ENCODE assay signal across 8 cellular contexts in the genomic region with DNA sequence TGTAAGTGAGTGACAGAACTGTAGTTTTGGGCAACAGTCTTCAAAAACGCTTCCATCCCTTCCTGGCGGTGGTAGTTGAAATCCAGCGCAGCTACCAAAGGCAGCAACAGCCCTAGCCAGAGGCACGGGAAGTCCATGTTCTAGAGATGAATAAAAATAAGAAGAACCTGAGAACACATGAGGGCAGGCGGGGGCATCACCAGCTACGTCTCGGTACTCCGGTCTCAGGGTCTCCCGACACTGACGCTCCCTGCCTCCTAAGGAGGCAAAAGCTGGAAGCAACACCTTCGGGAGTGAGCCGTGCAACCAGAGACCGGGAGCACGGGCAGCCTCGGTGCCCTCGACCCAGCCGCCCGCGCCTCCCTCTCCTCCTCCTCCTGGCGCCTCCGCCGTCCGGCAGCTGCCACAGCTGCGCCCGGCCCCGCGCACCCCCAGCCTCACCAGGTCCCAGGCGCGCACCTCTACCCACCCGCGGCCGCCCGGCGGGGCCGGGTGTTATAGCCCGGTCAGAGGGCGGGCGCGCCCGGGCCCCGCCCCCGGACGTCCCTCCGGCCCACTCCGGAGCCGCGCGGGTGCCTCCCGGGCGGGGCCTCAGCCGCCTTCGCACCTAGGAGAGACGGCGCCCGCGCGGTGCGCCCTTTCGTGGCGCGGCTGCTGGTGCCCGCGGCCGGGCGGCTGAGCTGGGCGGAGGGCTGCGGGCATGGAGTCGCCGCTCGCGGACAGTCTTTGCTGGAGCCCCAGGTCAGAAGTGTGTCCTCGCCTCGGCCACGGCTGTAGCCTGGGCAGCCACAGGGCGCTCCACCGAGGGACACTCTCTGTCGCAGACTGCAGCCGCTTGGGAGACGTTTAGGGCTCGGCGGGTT. TPM values are rescaled to one million over a fixed set of nuclear protein-coding genes. Genes with fewer than 3 reads are reported as not detected.
DNase-seq lines count a peak whose midpoint lies in the region; ATAC-seq, FAIRE-seq and TF ChIP-seq lines count a peak whose summit lies in the region.

A gene (minus strand): TSS at position 471 of the 863 bp plus-strand sequence. CDS start 334 bp downstream, at position 137.

- H3K9me2 ChIP-seq in HCT116 (ENCODE audit: insufficient read depth): no peaks in the 10 kb centered on the region

- H3K36me3 ChIP-seq in HCT116 (ENCODE audit: control insufficient read depth in 1 of 2, insufficient read depth in 2 of 2, low read length in 2 of 2): no peaks in the 10 kb centered on the region

- peak within 1 kb of the TSS; percentile 42 to 56 for H3K4me3 ChIP-seq in HCT116 (replicated peaks in 1 of 2; ENCODE audit: low read depth in 1 of 2, low read length in 2 of 2)

- TF ChIP-seq POLR2A in GM12891 (IDR thresholded peaks at IDR 0.05; ENCODE audit: low read depth, low read length) (no peak), HCT116 (IDR thresholded peaks at IDR 0.05; ENCODE audit: borderline replicate concordance, extremely low read depth, insufficient read depth, insufficient read length) (no peak)

- H4K20me1 ChIP-seq in HCT116 (ENCODE audit: insufficient read depth): no peaks in the 10 kb centered on the region

- H2AFZ ChIP-seq in HCT116 (ENCODE audit: low read depth, low read length, poor library complexity, severe bottlenecking): no peak within 1 kb of the TSS

- peak; percentile 38 for FAIRE-seq in GM12891 (lab: Jason Lieb, UNC)

- CTCF ChIA-PET in HCT116 (lab: Charles Lee): interaction anchor here (0.8 kb wide), 1 partner anchor 322 kb away, joined by 3 read pairs; no protein-coding TSS in a partner anchor

- no peaks in the 10 kb centered on the region for H3K27me3 ChIP-seq in HCT116 (ENCODE audit: insufficient read depth, low read length)

- H3K27ac ChIP-seq in HCT116 (ENCODE audit: low read depth, low read length) (no peak within 1 kb of the TSS), caudate nucleus (ENCODE audit: low read depth, low read length) (peak within 1 kb of the TSS; percentile 80)

- H3K9ac ChIP-seq in HCT116 (ENCODE audit: low read length): peak within 1 kb of the TSS; percentile 40; the same call in 1 of the 2 replicates

- peak within 1 kb of the TSS; percentile 77 for H3K4me2 ChIP-seq in HCT116 (ENCODE audit: low read length)

- intact Hi-C loops in HCT116 (cut with micrococcal nuclease): no loop called here

- RAD21 ChIA-PET in HCT116 (lab: Charles Lee; ENCODE audit: low non-redundant PET in 1 of 2, low total read pairs in 2 of 2, uncharacterized antibody in 2 of 2, unreplicated experiment in 2 of 2): no interaction called here

- H3K79me2 ChIP-seq in HCT116 (ENCODE audit: insufficient read depth, low read length): no peaks in the 10 kb centered on the region

- no peaks in the 10 kb centered on the region for H3K9me3 ChIP-seq in HCT116 (ENCODE audit: control insufficient read depth in 1 of 2, insufficient read depth in 1 of 2, low read depth in 1 of 2, low read length in 2 of 2)

- no TSS peak for BruUV-seq in HCT116 (replicated peaks; lab: Mats Ljungman, UMichigan)

- H3K4me1 ChIP-seq in HCT116 (ENCODE audit: control insufficient read depth in 1 of 2, insufficient read depth in 2 of 2, low read length in 2 of 2): peaks cover 8 to 26% of the 10 kb centered on the region in 2 experiments; a peak in 3 of 4 replicates

- peak; percentile 97 for ATAC-seq in HCT116
- peak; percentile 97 to 100 for ATAC-seq in activated CD4-positive, CD25-positive, alpha-beta regulatory T cell treated with anti-CD3 and anti-CD28 coated beads, Interleukin-2, amount 50 U/mL, for 24 hours

- TF ChIP-seq CTCF in HCT116 (IDR thresholded peaks at IDR 0.05 in 2 of 3, conservative IDR thresholded peaks at IDR 0.05 in 1 of 3; ENCODE audit: borderline replicate concordance in 1 of 3, insufficient read depth in 1 of 3, low read depth in 2 of 3, low read length in 2 of 3): no peak

- TF ChIP-seq RAD21 in HCT116 (IDR thresholded peaks at IDR 0.05; ENCODE audit: low read depth): no peak

- peak; percentile 81 for DNase-seq in GM12891 (ENCODE audit: insufficient read length, low spot score)
- no peak for DNase-seq in HCT116 (ENCODE audit: low read depth, low spot score)
- peak; percentile 34 for DNase-seq in NCI-H1092 (lab: John Stamatoyannopoulos, UW)
- peak in 57 of 61 donors; percentile 12 to 81 (median 55) for DNase-seq in caudate nucleus (lab: John Stamatoyannopoulos, UW)
- peak; percentile 62 for DNase-seq in kidney glomerular epithelial cell (lab: John Stamatoyannopoulos, UW)
- DNase-seq in stimulated activated CD4-positive, alpha-beta T cell treated with anti-CD3 and anti-CD28 coated beads, Interleukin-15, amount 100 ng/mL, for 1 hour (ENCODE audit: low read depth in 1 of 2, low spot score in 1 of 2): peak; percentile 47 to 68
- no peak for DNase-seq in cerebellar nuclear complex (lab: John Stamatoyannopoulos, UW)

- POLR2A ChIA-PET in HCT116 (lab: Charles Lee): no interaction called here

TF ChIP-seq in GM12891, 5 proteins besides CTCF, POLR2A, EP300 and RAD21:
- TF ChIP-seq PAX5 (IDR thresholded peaks at IDR 0.05; ENCODE audit: insufficient read depth, low read length, severe bottlenecking) (no peak), SPI1 (IDR thresholded peaks at IDR 0.05; ENCODE audit: low read depth, low read length) (no peak), POLR2AphosphoS5 (IDR thresholded peaks at IDR 0.05; ENCODE audit: low read depth, low read length) (no peak)

TF ChIP-seq in HCT116, 20 proteins besides CTCF, POLR2A, EP300 and RAD21:
- 0 out of 2 replicates have a peak, but pooled peaks have one; percentile 45 for TF ChIP-seq CBX3 (IDR thresholded peaks at IDR 0.05; ENCODE audit: low read depth)
- TF ChIP-seq POLR2AphosphoS5 (IDR thresholded peaks at IDR 0.05; ENCODE audit: low read depth, low read length): peak; percentile 52; the same call in 1 of the 2 replicates
- TF ChIP-seq EZH2phosphoT487 (IDR thresholded peaks at IDR 0.05; ENCODE audit: borderline replicate concordance): no peak
- TF ChIP-seq, protein P1, sequence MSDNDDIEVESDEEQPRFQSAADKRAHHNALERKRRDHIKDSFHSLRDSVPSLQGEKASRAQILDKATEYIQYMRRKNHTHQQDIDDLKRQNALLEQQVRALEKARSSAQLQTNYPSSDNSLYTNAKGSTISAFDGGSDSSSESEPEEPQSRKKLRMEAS (IDR thresholded peaks at IDR 0.05): peak; percentile 87

RNA-seq across cellular contexts. Expression of the gene that starts here (rescaled TPM):
- 0.85 TPM for polyA plus RNA-seq in GM12891 (2012; ENCODE audit: low read depth, missing spikeins)
- total RNA-seq in HCT116 (2021; ENCODE audit: unreplicated experiment): 5.3 TPM
- 1.7 and 4.0 TPM in 2 replicates for polyA plus RNA-seq in HCT116 (2012)

Comparison
In these comparisons a context has a peak if more than half of its experiments do, and no peak if none do; other contexts are left out.
1. DNase-seq: peak in GM12891 (single experiment), NCI-H1092 (single experiment), caudate nucleus (57 of 61), kidney glomerular epithelial cell (single experiment) and stimulated activated CD4-positive, alpha-beta T cell treated with anti-CD3 and anti-CD28 coated beads, Interleukin-15, amount 100 ng/mL, for 1 hour (2 of 2); none in HCT116 (single experiment) and cerebellar nuclear complex (0 of 2).